9 cellular contexts compared by ENCODE assay signal in genomic region chr19:29927944-29928669, GRCh38. TPM values are rescaled to one million over a fixed set of nuclear protein-coding genes. Genes with fewer than 3 reads are reported as not detected.
A peak's percentile ranks its signal among the peaks of the same experiment; 100 is the strongest.
DNase-seq lines count a peak whose midpoint lies in the region; ATAC-seq and TF ChIP-seq lines count a peak whose summit lies in the region.
"Had no signal": no experiment of that assay in that cellular context is flagged by ENCODE, and none has a peak within 500 bp of the region (broad histone marks: within the 10 kb centered on the region; RNA-seq: fewer than 3 reads in every experiment).

No MANE protein-coding gene starts in this region.

- no peak overlapping the region; the same call in 1 of the 2 replicates for H3K4me3 ChIP-seq in GM12864 (ENCODE audit: low read depth, low read length)

- ATAC-seq in GM21390 (IDR thresholded peaks at IDR 0.05; ENCODE audit: unreplicated experiment): peak; percentile 61
- ATAC-seq in HG03571 (IDR thresholded peaks at IDR 0.05; ENCODE audit: unreplicated experiment): peak; percentile 78
- ATAC-seq in left lobe of liver: no peak
- no peak for ATAC-seq in GM19324 (IDR thresholded peaks at IDR 0.05; ENCODE audit: low FRiP score, unreplicated experiment)

- peak; percentile 65 for DNase-seq in GM12864 (ENCODE audit: low read depth)
- DNase-seq in islet precursor cell: peak; percentile 64
- DNase-seq in central memory CD4-positive, alpha-beta T cell: no peak
- no peak for DNase-seq in activated CD4-positive, alpha-beta T cell treated with anti-CD3 and anti-CD28 coated beads, Interleukin-2, amount 50 U/mL, for 48 hours
- DNase-seq in left lobe of liver (ENCODE audit: low spot score): no peak
- DNase-seq: CD4-positive, CD25-positive, alpha-beta regulatory T cell had no signal

- TF ChIP-seq CTCF in GM12864 (IDR thresholded peaks at IDR 0.05; ENCODE audit: low read depth, low read length, missing control alignments): no peak

RNA-seq across cellular contexts. Expression of gene URI1, which starts 13.9 kb away (rescaled TPM):
- total RNA-seq in left lobe of liver: 24.8 TPM

Comparison
In these comparisons a context has a peak if more than half of its experiments do, and no peak if none do; other contexts are left out.
1. DNase-seq: peak in GM12864 (single experiment) and islet precursor cell (single experiment); none in central memory CD4-positive, alpha-beta T cell (single experiment), activated CD4-positive, alpha-beta T cell treated with anti-CD3 and anti-CD28 coated beads, Interleukin-2, amount 50 U/mL, for 48 hours (0 of 2) and left lobe of liver (single experiment).
2. ATAC-seq: peak in GM21390 (single experiment) and HG03571 (single experiment); none in left lobe of liver (single experiment) and GM19324 (single experiment).